Comparison of ENCODE assay signal across 16 cellular contexts in genomic region chr15:84082739-84083138, GRCh38.
DNase-seq lines count a peak whose midpoint lies in the region; FAIRE-seq and TF ChIP-seq lines count a peak whose summit lies in the region.
"Had no signal": no experiment of that assay in that cellular context is flagged by ENCODE, and none has a peak within 500 bp of the region (broad histone marks: within the 10 kb centered on the region; RNA-seq: fewer than 3 reads in every experiment).

No MANE protein-coding gene starts in this region.

- peak; percentile 55 for FAIRE-seq in H54 (lab: Jason Lieb, UNC)
- FAIRE-seq: G401.6, GM12891, GM19239 had no signal

- no peak for TF ChIP-seq POLR2A in H54 (IDR thresholded peaks at IDR 0.05; ENCODE audit: low read depth, low read length)

- H3K4me3 ChIP-seq in choroid plexus epithelial cell (ENCODE audit: low read depth, low read length): no peak overlapping the region
- H3K4me3 ChIP-seq: BLaER1 treated with 17β-estradiol and CSF1 and Interleukin-3, amounts not matched to agents 10 nM and 100 nM had no signal

- DNase-seq in H54 (ENCODE audit: insufficient read length, low spot score) (no peak), RPMI7951 (ENCODE audit: low read depth) (peak; percentile 11), choroid plexus epithelial cell (ENCODE audit: low read depth) (peak; percentile 19), kidney tubule cell (ENCODE audit: low spot score) (peak; percentile 51), DMS 273 treated with DMSO at 0.1 percent for 48 hours (lab: John Stamatoyannopoulos, UW) (no peak)
- DNase-seq in activated CD4-positive, CD25-positive, alpha-beta regulatory T cell (lab: John Stamatoyannopoulos, UW): no peak
- DNase-seq in activated CD8-positive, alpha-beta memory T cell treated with anti-CD3 and anti-CD28 coated beads, Interleukin-2, amount 50 U/mL, for 48 hours: no peak
- DNase-seq: MV-4-11, NCI-H146, NCI-H446 treated with DMSO at 0.1 percent for 48 hours, NCI-H774, SIG-M5 had no signal

- no peak for TF ChIP-seq CTCF in choroid plexus epithelial cell (conservative IDR thresholded peaks at IDR 0.05; ENCODE audit: low read depth, low read length)

Comparison
In these comparisons a context has a peak if more than half of its experiments do, and no peak if none do; other contexts are left out.
1. DNase-seq: peak in RPMI7951 (single experiment), choroid plexus epithelial cell (single experiment) and kidney tubule cell (single experiment); none in H54 (single experiment), activated CD4-positive, CD25-positive, alpha-beta regulatory T cell (0 of 4), DMS 273 treated with DMSO at 0.1 percent for 48 hours (single experiment) and activated CD8-positive, alpha-beta memory T cell treated with anti-CD3 and anti-CD28 coated beads, Interleukin-2, amount 50 U/mL, for 48 hours (single experiment).